In the genomic region with DNA sequence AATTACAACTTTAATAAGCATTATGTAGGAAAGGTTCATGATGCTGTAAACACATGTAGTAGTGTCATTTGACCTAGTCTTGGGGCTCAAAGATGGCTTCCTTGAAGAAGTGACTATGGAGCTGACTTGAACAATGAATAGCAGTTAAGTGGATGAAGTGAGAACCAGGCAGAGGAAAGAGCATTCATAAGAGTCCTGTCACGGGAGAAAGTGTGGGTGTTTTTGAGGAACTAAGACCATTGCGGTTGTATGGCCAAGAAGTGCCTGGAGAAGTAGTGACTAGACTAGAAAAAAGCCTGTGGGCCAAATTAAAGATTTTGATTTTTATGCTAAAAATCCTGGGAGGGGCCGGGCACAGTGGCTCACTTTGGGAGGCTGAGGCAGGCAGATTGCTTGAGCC, we compare ENCODE assay signal across 10 cellular contexts. TPM values are rescaled to one million over a fixed set of nuclear protein-coding genes. Genes with fewer than 3 reads are reported as not detected.
DNase-seq lines count a peak whose midpoint lies in the region; ATAC-seq and TF ChIP-seq lines count a peak whose summit lies in the region.
"Had no signal": no experiment of that assay in that cellular context is flagged by ENCODE, and none has a peak within 500 bp of the region (broad histone marks: within the 10 kb centered on the region; RNA-seq: fewer than 3 reads in every experiment).

No MANE protein-coding gene starts in this region.

- DNase-seq in left lobe of liver (ENCODE audit: low spot score) (no peak), NCI-H774 (lab: John Stamatoyannopoulos, UW) (no peak), NCI-H1417 treated with DMSO at 0.1 percent for 48 hours (lab: John Stamatoyannopoulos, UW) (no peak), DMS79 (lab: John Stamatoyannopoulos, UW) (no peak), PC-9 (no peak)
- DNase-seq: activated CD4-positive, alpha-beta T cell treated with anti-CD3 and anti-CD28 coated beads for 1 hour; NCI-H526 treated with DMSO at 0.1 percent for 48 hours had no signal

- intact Hi-C loops in PC-9 (cut with micrococcal nuclease; ENCODE audit: unreplicated experiment) = no loop called here

- peaks cover 5% of the 10 kb centered on the region for H3K36me3 ChIP-seq in PC-9 (ENCODE audit: low read depth)

- H3F3A ChIP-seq in PC-9 (ENCODE audit: insufficient read depth, low read depth) = peaks cover 7% of the 10 kb centered on the region; the same call in 1 of the 2 replicates

- 0 out of 2 replicates have a peak, but pooled peaks cover 7% of the 10 kb centered on the region for H4K20me1 ChIP-seq in PC-9 (ENCODE audit: insufficient read depth)

- no peaks in the 10 kb centered on the region for H3K9me2 ChIP-seq in PC-9 (ENCODE audit: insufficient read depth)

- no peak overlapping the region for H2AFZ ChIP-seq in PC-9

- no peaks in the 10 kb centered on the region for H3K4me1 ChIP-seq in PC-9 (replicated peaks; ENCODE audit: insufficient read depth)

- CTCF ChIA-PET in PC-9 (lab: Charles Lee) = no interaction called here

- no peak overlapping the region for H3K27ac ChIP-seq in PC-9

- ATAC-seq in GM18517 (IDR thresholded peaks at IDR 0.05; ENCODE audit: unreplicated experiment) = peak; percentile 79
- ATAC-seq in GM21576 (IDR thresholded peaks at IDR 0.05; ENCODE audit: unreplicated experiment) = peak; percentile 69
- ATAC-seq in HG03460 (IDR thresholded peaks at IDR 0.05; ENCODE audit: unreplicated experiment) = peak; percentile 57
- peak; percentile 36 for ATAC-seq in left lobe of liver

- POLR2A ChIA-PET in PC-9 (lab: Charles Lee; ENCODE audit: unreplicated experiment) = interaction anchor here (0.8 kb wide), 1 partner anchor 63 kb away, joined by 12 read pairs; the partner anchor contains the start of gene XNDC1N

- no peak for TF ChIP-seq CTCF in PC-9 (conservative IDR thresholded peaks at IDR 0.05)

- H3K4me3 ChIP-seq in PC-9 = no peak overlapping the region

- H3K9me3 ChIP-seq in PC-9 (ENCODE audit: insufficient read depth, low read depth) = no peaks in the 10 kb centered on the region

- H3K79me2 ChIP-seq in PC-9 (ENCODE audit: low read depth) = no peaks in the 10 kb centered on the region

- no peak overlapping the region for H3K4me2 ChIP-seq in PC-9

- no peaks in the 10 kb centered on the region for H3K27me3 ChIP-seq in PC-9 (ENCODE audit: insufficient read depth, low read depth)

- no TSS peak for BruUV-seq in PC-9 (replicated peaks; lab: Mats Ljungman, UMichigan)

RNA-seq across cellular contexts. Expression of gene IL18BP, which starts 7.2 kb away (rescaled TPM):
- total RNA-seq in left lobe of liver = 3.0 TPM
- 16.9 and 17.9 TPM in 2 replicates for total RNA-seq in PC-9 (2021)
